27 cellular contexts compared by ENCODE assay signal in the genomic region with DNA sequence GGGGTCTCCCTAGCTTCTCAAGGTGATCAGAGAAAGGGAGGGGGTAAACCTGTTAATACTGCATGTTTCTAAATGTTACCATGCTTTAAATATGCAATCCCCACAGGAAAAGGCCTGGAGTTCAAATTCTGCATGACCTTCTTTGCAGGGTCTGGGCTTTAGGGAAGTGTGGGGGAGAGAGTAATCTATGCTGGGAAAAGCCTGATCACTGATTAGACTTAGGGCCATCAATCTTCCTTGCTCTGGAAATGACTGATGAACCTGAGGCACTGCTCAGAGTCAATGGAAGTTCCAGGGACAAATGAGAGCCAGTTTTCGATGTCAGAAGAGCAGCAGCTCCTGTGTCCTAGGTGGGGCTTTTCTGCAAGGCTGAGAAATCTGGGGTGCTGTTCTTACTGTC. TPM values are rescaled to one million over a fixed set of nuclear protein-coding genes. Genes with fewer than 3 reads are reported as not detected.
"Had no signal": no experiment of that assay in that cellular context is flagged by ENCODE, and none has a peak within 500 bp of the region (broad histone marks: within the 10 kb centered on the region; RNA-seq: fewer than 3 reads in every experiment).

No MANE protein-coding gene starts in this region.

- DNase-seq: IMR-90; Kasumi-1; MM.1S; NCI-H1092 treated with DMSO at 0.1 percent for 48 hours; NCI-H1436; NCI-H187; NCI-H2029; NCI-H2081 treated with DMSO at 0.1 percent for 48 hours; NCI-H2171; NCI-H226; NCI-H446; NCI-H510A; NCI-H524 treated with DMSO at 0.1 percent for 48 hours; NCI-H69; NCI-H774; NK-92 treated with Interleukin-12 subunit alpha and Interleukin-12 subunit beta, amount 100 ng/mL, for 24 hours; PC-3; SHP77; SK-N-SH had no signal

- H3K27ac ChIP-seq: KMS-11, RWPE1 had no signal

- H3K9me3 ChIP-seq: SK-N-SH had no signal

- ATAC-seq: HepG2, Panc1, PC-3 had no signal

RNA-seq across cellular contexts. Expression of a gene that starts 3.2 kb away (rescaled TPM):
- total RNA-seq: HepG2, HT1080, IMR-90, M059J, OCI-LY7, PC-3, SK-MEL-5 had no signal
- polyA plus RNA-seq: HepG2, IMR-90, SK-N-SH had no signal

RNA-seq across cellular contexts. Expression of a gene that starts 10.2 kb away (rescaled TPM):
- total RNA-seq: HepG2, HT1080, IMR-90, M059J, OCI-LY7, PC-3, SK-MEL-5 had no signal
- polyA plus RNA-seq: HepG2, IMR-90, SK-N-SH had no signal

RNA-seq across cellular contexts. Expression of a gene that starts 20.9 kb away (rescaled TPM):
- total RNA-seq: HepG2, HT1080, IMR-90, M059J, OCI-LY7, SK-MEL-5 had no signal
- polyA plus RNA-seq: HepG2, IMR-90, SK-N-SH had no signal

RNA-seq across cellular contexts. Expression of a gene that starts 33.7 kb away (rescaled TPM):
- total RNA-seq: HepG2, HT1080, IMR-90, M059J, OCI-LY7, PC-3, SK-MEL-5 had no signal
- polyA plus RNA-seq: HepG2, IMR-90, SK-N-SH had no signal

RNA-seq across cellular contexts. Expression of a gene that starts 50.3 kb away (rescaled TPM):
- total RNA-seq: HepG2, HT1080, IMR-90, M059J, OCI-LY7, PC-3, SK-MEL-5 had no signal
- polyA plus RNA-seq: HepG2, IMR-90, SK-N-SH had no signal
